Comparison of ENCODE assay signal across 1 cellular context in genomic region chr19:43595605-43595998, GRCh38.
A peak's percentile ranks its signal among the peaks of the same experiment; 100 is the strongest.
TF ChIP-seq lines count a peak whose summit lies in the region.

No MANE protein-coding gene starts in this region.

TF ChIP-seq in H1, 55 proteins besides CTCF, POLR2A, EP300 and RAD21:
- TF ChIP-seq PHF8 (conservative IDR thresholded peaks at IDR 0.05; ENCODE audit: low read depth, low read length) (peak; percentile 58; the same call in 1 of the 2 replicates), JUND (IDR thresholded peaks at IDR 0.05; ENCODE audit: low read length) (no peak), CHD2 (IDR thresholded peaks at IDR 0.05; ENCODE audit: low read length) (no peak), SUZ12 (IDR thresholded peaks at IDR 0.05; ENCODE audit: low read length) (no peak), RXRA (IDR thresholded peaks at IDR 0.05; ENCODE audit: insufficient read depth, low read depth, low read length) (no peak), CBX8 (IDR thresholded peaks at IDR 0.05; ENCODE audit: borderline replicate concordance, low read depth, low read length) (no peak), SP2 (IDR thresholded peaks at IDR 0.05; ENCODE audit: low read length) (no peak), KDM1A (IDR thresholded peaks at IDR 0.05; ENCODE audit: borderline replicate concordance, low read length) (no peak), TAF1 (IDR thresholded peaks at IDR 0.05; ENCODE audit: low read depth, low read length) (0 out of 2 replicates have a peak, but pooled peaks have one; percentile 7), SAP30 (IDR thresholded peaks at IDR 0.05; ENCODE audit: insufficient read depth, insufficient replicate concordance, low read length) (no peak), KDM5A (IDR thresholded peaks at IDR 0.05; ENCODE audit: low read length) (0 out of 2 replicates have a peak, but pooled peaks have one; percentile 12), FOSL1 (IDR thresholded peaks at IDR 0.05; ENCODE audit: insufficient read depth, low read depth, low read length) (no peak), MAX (IDR thresholded peaks at IDR 0.05) (no peak), MAFK (IDR thresholded peaks at IDR 0.05; ENCODE audit: low read depth, low read length) (no peak), BRCA1 (IDR thresholded peaks at IDR 0.05; ENCODE audit: low read depth, low read length) (no peak)
